Comparison of ENCODE assay signal across 20 cellular contexts in genomic region chr19:4113398-4114088, GRCh38. TPM values are rescaled to one million over a fixed set of nuclear protein-coding genes. Genes with fewer than 3 reads are reported as not detected.
DNase-seq lines count a peak whose midpoint lies in the region; ATAC-seq lines count a peak whose summit lies in the region.
"Had no signal": no experiment of that assay in that cellular context is flagged by ENCODE, and none has a peak within 500 bp of the region (broad histone marks: within the 10 kb centered on the region; RNA-seq: fewer than 3 reads in every experiment).

No MANE protein-coding gene starts in this region.

- no peak overlapping the region for H3K4me2 ChIP-seq in neuronal stem cell (ENCODE audit: insufficient read depth, low read length, poor library complexity, severe bottlenecking)

- no peak overlapping the region for H3K4me3 Mint-ChIP-seq in activated T-helper 2 cell treated with anti-CD3 and anti-CD28 coated beads, Interferon-gamma antibody, Interleukin-2, Interleukin-4, amounts not matched to agents 10 μg/mL and 5 μg/mL and 100 μg/mL, durations not matched to agents 14 hours and 24 hours and 36 hours (ENCODE audit: low read depth)
- peak overlapping the region in 6 of 8 donors; percentile 32 to 75 (median 55) for H3K4me3 Mint-ChIP-seq in naive B cell
- H3K4me3 Mint-ChIP-seq: endodermal cell had no signal

- H2AFZ ChIP-seq in neuronal stem cell (ENCODE audit: low read length) = no peak overlapping the region

- intact Hi-C loops in Right ventricle myocardium inferior (cut with DNase I) = no loop called here
- intact Hi-C loops in cardiac septum (cut with DNase I) = no loop called here
- intact Hi-C loops in activated T-helper 2 cell treated with anti-CD3 and anti-CD28 coated beads, Interferon-gamma antibody, Interleukin-2, Interleukin-4, amounts not matched to agents 10 μg/mL and 5 μg/mL and 100 μg/mL, durations not matched to agents 14 hours and 24 hours and 36 hours (cut with micrococcal nuclease) = no loop called here

- no peaks in the 10 kb centered on the region for H3K9me3 Mint-ChIP-seq in activated T-helper 2 cell treated with anti-CD3 and anti-CD28 coated beads, Interferon-gamma antibody, Interleukin-2, Interleukin-4, amounts not matched to agents 10 μg/mL and 5 μg/mL and 100 μg/mL, durations not matched to agents 14 hours and 24 hours and 36 hours
- H3K9me3 Mint-ChIP-seq in naive B cell = no peaks in the 10 kb centered on the region
- H3K9me3 Mint-ChIP-seq: endodermal cell had no signal

- no peak overlapping the region for H2AK5ac ChIP-seq in neuronal stem cell (ENCODE audit: low read depth, low read length)

- WGBS in neuronal stem cell (ENCODE audit: extremely low coverage in 2 of 2, insufficient read length in 2 of 2, insufficient replicate concordance in 1 of 2), 2 donors = no CpG with 5 or more reads among the region's 22 CpGs

- no peak overlapping the region for H3K14ac ChIP-seq in neuronal stem cell (ENCODE audit: low read length)

- H3K79me1 ChIP-seq in neuronal stem cell (ENCODE audit: low read depth, low read length) = peaks cover 8% of the 10 kb centered on the region

- no peaks in the 10 kb centered on the region for H3K4me1 ChIP-seq in neuronal stem cell (ENCODE audit: control insufficient read depth in 2 of 2, insufficient read depth in 1 of 2, low read depth in 1 of 2, low read length in 2 of 2)

- no peak overlapping the region for H3K23ac ChIP-seq in neuronal stem cell (ENCODE audit: low read depth, low read length, poor library complexity)

- no peak overlapping the region for H4K91ac ChIP-seq in neuronal stem cell (ENCODE audit: low read depth, low read length, poor library complexity)

- H3K36me3 Mint-ChIP-seq in activated T-helper 2 cell treated with anti-CD3 and anti-CD28 coated beads, Interferon-gamma antibody, Interleukin-2, Interleukin-4, amounts not matched to agents 10 μg/mL and 5 μg/mL and 100 μg/mL, durations not matched to agents 14 hours and 24 hours and 36 hours (ENCODE audit: low read depth) = peaks cover 81% of the 10 kb centered on the region
- H3K36me3 Mint-ChIP-seq in naive B cell = peaks cover 5 to 7% of the 10 kb centered on the region in 2 donors

- peaks cover 62 to 91% of the 10 kb centered on the region in 2 donors for H3K36me3 ChIP-seq in neuronal stem cell (replicated peaks in 1 of 2; ENCODE audit: control insufficient read depth in 2 of 2, insufficient read depth in 2 of 2, low read length in 2 of 2)

- H3K4me1 Mint-ChIP-seq in activated T-helper 2 cell treated with anti-CD3 and anti-CD28 coated beads, Interferon-gamma antibody, Interleukin-2, Interleukin-4, amounts not matched to agents 10 μg/mL and 5 μg/mL and 100 μg/mL, durations not matched to agents 14 hours and 24 hours and 36 hours (ENCODE audit: low read depth) = peaks cover 28% of the 10 kb centered on the region
- H3K4me1 Mint-ChIP-seq in naive B cell = peaks cover 51 to 70% (median 60%) of the 10 kb centered on the region in 3 donors
- H3K4me1 Mint-ChIP-seq: endodermal cell had no signal

- H3K27ac Mint-ChIP-seq in activated T-helper 2 cell treated with anti-CD3 and anti-CD28 coated beads, Interferon-gamma antibody, Interleukin-2, Interleukin-4, amounts not matched to agents 10 μg/mL and 5 μg/mL and 100 μg/mL, durations not matched to agents 14 hours and 24 hours and 36 hours = peak overlapping the region; percentile 38
- peak overlapping the region in 5 of 6 donors; percentile 39 to 95 (median 81) for H3K27ac Mint-ChIP-seq in naive B cell

- H3K27ac ChIP-seq in neuronal stem cell (replicated peaks; ENCODE audit: low read length) = no peak overlapping the region
- H3K27ac ChIP-seq: VCaP had no signal

- ATAC-seq in Right ventricle myocardium inferior = peak; percentile 56
- ATAC-seq in naive B cell (ENCODE audit: low read depth in 2 of 2) = no peak
- ATAC-seq in HG03439 (IDR thresholded peaks at IDR 0.05; ENCODE audit: unreplicated experiment) = no peak
- ATAC-seq: sciatic nerve had no signal

- no peaks in the 10 kb centered on the region for H3K9me3 ChIP-seq in neuronal stem cell (replicated peaks in 1 of 2; ENCODE audit: control insufficient read depth in 2 of 2, insufficient read depth in 1 of 2, low read depth in 1 of 2, low read length in 2 of 2)
- H3K9me3 ChIP-seq: stomach had no signal

- H3K9ac ChIP-seq in neuronal stem cell (ENCODE audit: low read depth, low read length, poor library complexity) = no peak overlapping the region

- no peak overlapping the region for H2BK5ac ChIP-seq in neuronal stem cell (ENCODE audit: low read length)

- DNase-seq in Right ventricle myocardium inferior (ENCODE audit: missing footprints) (no peak), cardiac septum (ENCODE audit: low spot score) (no peak), naive B cell (no peak), neuronal stem cell (ENCODE audit: low spot score) (no peak), hepatic stellate cell (ENCODE audit: low spot score) (no peak)
- no peak for DNase-seq in activated T-helper 2 cell treated with anti-CD3 and anti-CD28 coated beads, Interferon-gamma antibody, Interleukin-2, Interleukin-4, amounts not matched to agents 10 μg/mL and 5 μg/mL and 100 μg/mL, durations not matched to agents 14 hours and 24 hours and 36 hours (ENCODE audit: low spot score)
- DNase-seq: activated gamma-delta T cell, aorta, DMS 273 treated with DMSO at 0.1 percent for 48 hours, endodermal cell, islet precursor cell, mammary epithelial cell, NCI-H187 treated with DMSO at 0.1 percent for 48 hours, NCI-H446 treated with DMSO at 0.1 percent for 48 hours, stomach had no signal

- H2BK15ac ChIP-seq in neuronal stem cell (ENCODE audit: low read length) = no peak overlapping the region

- H2BK120ac ChIP-seq in neuronal stem cell (ENCODE audit: low read depth, low read length) = no peak overlapping the region

- no peak overlapping the region for H3K4me3 ChIP-seq in neuronal stem cell (ENCODE audit: low read length in 2 of 2)
- H3K4me3 ChIP-seq: stomach had no signal

- no peaks in the 10 kb centered on the region for H3K27me3 ChIP-seq in neuronal stem cell (ENCODE audit: control insufficient read depth in 3 of 3, insufficient read depth in 3 of 3, low read depth in 1 of 3, low read length in 3 of 3)
- H3K27me3 ChIP-seq: stomach had no signal

- H3K18ac ChIP-seq in neuronal stem cell (ENCODE audit: low read length) = no peak overlapping the region

- H4K8ac ChIP-seq in neuronal stem cell (ENCODE audit: low read depth, low read length) = no peak overlapping the region

- no peak overlapping the region for H2BK12ac ChIP-seq in neuronal stem cell (ENCODE audit: low read length)

- no peak overlapping the region for H3K4ac ChIP-seq in neuronal stem cell (ENCODE audit: low read length)

- H3K27me3 Mint-ChIP-seq in activated T-helper 2 cell treated with anti-CD3 and anti-CD28 coated beads, Interferon-gamma antibody, Interleukin-2, Interleukin-4, amounts not matched to agents 10 μg/mL and 5 μg/mL and 100 μg/mL, durations not matched to agents 14 hours and 24 hours and 36 hours (ENCODE audit: low read depth) = no peaks in the 10 kb centered on the region
- no peaks in the 10 kb centered on the region for H3K27me3 Mint-ChIP-seq in naive B cell

RNA-seq across cellular contexts. Expression of gene MAP2K2, which starts 10.4 kb away (rescaled TPM):
- total RNA-seq in Right ventricle myocardium inferior = 138 TPM
- total RNA-seq in cardiac septum = 107 TPM
- total RNA-seq in activated T-helper 2 cell treated with anti-CD3 and anti-CD28 coated beads, Interferon-gamma antibody, Interleukin-2, Interleukin-4, amounts not matched to agents 10 μg/mL and 5 μg/mL and 100 μg/mL, durations not matched to agents 14 hours and 24 hours and 36 hours = 131 and 141 TPM in 2 replicates
- 10 to 100 TPM; 50.3 to 88.0 (median 69.5) TPM for polyA plus RNA-seq in naive B cell (ENCODE audit: low read depth in 6 of 6)
- 165 TPM for polyA plus RNA-seq in neuronal stem cell (2013, experiment 1 of 2)
- polyA plus RNA-seq in neuronal stem cell (2013, experiment 2 of 2) = 164 TPM

RNA-seq across cellular contexts. Expression of gene CREB3L3, which starts 39.9 kb away (rescaled TPM):
- not detected for total RNA-seq in Right ventricle myocardium inferior
- not detected for total RNA-seq in cardiac septum
- total RNA-seq in activated T-helper 2 cell treated with anti-CD3 and anti-CD28 coated beads, Interferon-gamma antibody, Interleukin-2, Interleukin-4, amounts not matched to agents 10 μg/mL and 5 μg/mL and 100 μg/mL, durations not matched to agents 14 hours and 24 hours and 36 hours = 1.6 and 2.5 TPM in 2 replicates
- polyA plus RNA-seq in naive B cell (ENCODE audit: low read depth in 6 of 6) = not detected
- 0.11 TPM for polyA plus RNA-seq in neuronal stem cell (2013, experiment 1 of 2)
- 0.07 TPM for polyA plus RNA-seq in neuronal stem cell (2013, experiment 2 of 2)
- total RNA-seq: aorta, mammary epithelial cell, RPMI7951, sciatic nerve, urinary bladder had no signal
- polyA plus RNA-seq: mammary epithelial cell had no signal

RNA-seq across cellular contexts. Expression of gene ZBTB7A, which starts 46.8 kb away (rescaled TPM):
- total RNA-seq in Right ventricle myocardium inferior (30.8 TPM), cardiac septum (29.9 TPM)
- total RNA-seq in activated T-helper 2 cell treated with anti-CD3 and anti-CD28 coated beads, Interferon-gamma antibody, Interleukin-2, Interleukin-4, amounts not matched to agents 10 μg/mL and 5 μg/mL and 100 μg/mL, durations not matched to agents 14 hours and 24 hours and 36 hours = 39.9 and 41.2 TPM in 2 replicates
- 10 to 100 TPM; 13.5 to 41.2 (median 21.2) TPM for polyA plus RNA-seq in naive B cell (ENCODE audit: low read depth in 6 of 6)
- 9.3 TPM for polyA plus RNA-seq in neuronal stem cell (2013, experiment 1 of 2)
- polyA plus RNA-seq in neuronal stem cell (2013, experiment 2 of 2) = 10.2 TPM
